ENCODE assay signal across 9 cellular contexts in genomic region chr6:148251286-148251685, GRCh38.
DNase-seq lines count a peak whose midpoint lies in the region; TF ChIP-seq lines count a peak whose summit lies in the region.
"Had no signal": no experiment of that assay in that cellular context is flagged by ENCODE, and none has a peak within 500 bp of the region (broad histone marks: within the 10 kb centered on the region; RNA-seq: fewer than 3 reads in every experiment).

No MANE protein-coding gene starts in this region.

- H3K27me3 ChIP-seq in WERI-Rb-1 (ENCODE audit: insufficient read depth, low read depth, severe bottlenecking), result no peaks in the 10 kb centered on the region

- H3K27ac Mint-ChIP-seq in T-helper 2 cell treated with Interferon-gamma antibody and Interleukin-4, amounts not matched to agents 5 μg/mL and 100 μg/mL, for 36 hours, result no peak overlapping the region
- H3K27ac Mint-ChIP-seq: stimulated activated naive B cell treated with anti-CD40 and anti-IgM and Interleukin-4, amounts not matched to agents 10 μg/mL and 1 μg/mL and 100 μg/mL, for 72 hours had no signal

- no peak overlapping the region for H3K4me3 Mint-ChIP-seq in T-helper 2 cell treated with Interferon-gamma antibody and Interleukin-4, amounts not matched to agents 5 μg/mL and 100 μg/mL, for 36 hours
- H3K4me3 Mint-ChIP-seq: stimulated activated naive B cell treated with anti-CD40 and anti-IgM and Interleukin-4, amounts not matched to agents 10 μg/mL and 1 μg/mL and 100 μg/mL, for 72 hours had no signal

- peaks cover 6% of the 10 kb centered on the region for H3K27me3 Mint-ChIP-seq in T-helper 2 cell treated with Interferon-gamma antibody and Interleukin-4, amounts not matched to agents 5 μg/mL and 100 μg/mL, for 36 hours (ENCODE audit: low read depth)

- TF ChIP-seq CTCF in WERI-Rb-1 (IDR thresholded peaks at IDR 0.05; ENCODE audit: low read depth, low read length), result peak; percentile 33; the same call in 1 of the 2 replicates

- H3K4me3 ChIP-seq in WERI-Rb-1 (ENCODE audit: low read depth, low read length), result no peak overlapping the region

- peak; percentile 4 for DNase-seq in DMS153 treated with DMSO at 0.1 percent for 48 hours (lab: John Stamatoyannopoulos, UW; ENCODE audit: unreplicated experiment)
- DNase-seq in HT1080 (ENCODE audit: low read depth), result peak; percentile 28
- no peak for DNase-seq in WERI-Rb-1
- DNase-seq in kidney tubule cell (ENCODE audit: low spot score), result peak; percentile 66
- DNase-seq in DMS114 treated with DMSO at 0.1 percent for 48 hours (lab: John Stamatoyannopoulos, UW; ENCODE audit: unreplicated experiment), result no peak
- DNase-seq in T-helper 2 cell treated with Interferon-gamma antibody and Interleukin-4, amounts not matched to agents 5 μg/mL and 100 μg/mL, for 36 hours (ENCODE audit: low spot score), result no peak
- DNase-seq in foreskin melanocyte, result no peak
- DNase-seq in NK-92 treated with Interleukin-12 subunit alpha and Interleukin-12 subunit beta, amount 100 ng/mL, for 24 hours (lab: John Stamatoyannopoulos, UW), result no peak
- DNase-seq: stimulated activated naive B cell treated with anti-CD40 and anti-IgM and Interleukin-4, amounts not matched to agents 10 μg/mL and 1 μg/mL and 100 μg/mL, for 72 hours had no signal

- no peaks in the 10 kb centered on the region for H3K4me1 Mint-ChIP-seq in T-helper 2 cell treated with Interferon-gamma antibody and Interleukin-4, amounts not matched to agents 5 μg/mL and 100 μg/mL, for 36 hours (ENCODE audit: low read depth)
- H3K4me1 Mint-ChIP-seq: stimulated activated naive B cell treated with anti-CD40 and anti-IgM and Interleukin-4, amounts not matched to agents 10 μg/mL and 1 μg/mL and 100 μg/mL, for 72 hours had no signal

- H3K36me3 Mint-ChIP-seq in T-helper 2 cell treated with Interferon-gamma antibody and Interleukin-4, amounts not matched to agents 5 μg/mL and 100 μg/mL, for 36 hours (ENCODE audit: low read depth), result no peaks in the 10 kb centered on the region
- H3K36me3 Mint-ChIP-seq: stimulated activated naive B cell treated with anti-CD40 and anti-IgM and Interleukin-4, amounts not matched to agents 10 μg/mL and 1 μg/mL and 100 μg/mL, for 72 hours had no signal

- H3K9me3 Mint-ChIP-seq in T-helper 2 cell treated with Interferon-gamma antibody and Interleukin-4, amounts not matched to agents 5 μg/mL and 100 μg/mL, for 36 hours, result no peaks in the 10 kb centered on the region

- H3K27ac ChIP-seq in WERI-Rb-1, result peak overlapping the region; percentile 68

- no peaks in the 10 kb centered on the region for H3K36me3 ChIP-seq in WERI-Rb-1

- peaks cover 4% of the 10 kb centered on the region for H3K9me3 ChIP-seq in WERI-Rb-1 (ENCODE audit: severe bottlenecking)

Comparison
In these comparisons a context has a peak if more than half of its experiments do, and no peak if none do; other contexts are left out.
1. DNase-seq: peak in DMS153 treated with DMSO at 0.1 percent for 48 hours (single experiment), HT1080 (single experiment) and kidney tubule cell (single experiment); none in WERI-Rb-1 (single experiment), DMS114 treated with DMSO at 0.1 percent for 48 hours (single experiment), T-helper 2 cell treated with Interferon-gamma antibody and Interleukin-4, amounts not matched to agents 5 μg/mL and 100 μg/mL, for 36 hours (single experiment), foreskin melanocyte (single experiment) and NK-92 treated with Interleukin-12 subunit alpha and Interleukin-12 subunit beta, amount 100 ng/mL, for 24 hours (single experiment).